Comparison of ENCODE assay signal across 20 cellular contexts in the genomic region with DNA sequence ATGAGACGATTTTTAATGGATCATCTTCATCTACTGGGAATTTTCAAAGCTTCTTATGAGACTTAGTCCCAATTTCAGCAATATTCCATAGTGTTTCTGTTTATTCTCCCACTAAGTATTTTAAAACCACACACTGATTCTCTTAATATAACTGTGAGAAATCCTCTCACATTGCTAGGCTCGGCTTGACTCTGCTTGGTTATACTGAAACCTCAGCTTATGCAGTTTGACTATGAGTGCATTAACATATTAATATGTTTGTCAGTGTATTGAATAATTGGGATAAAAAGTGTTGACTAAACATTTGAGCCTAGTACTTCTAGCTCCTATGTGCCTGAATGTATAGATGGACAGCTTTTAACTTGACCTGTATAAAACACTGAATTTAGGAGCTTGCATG.
DNase-seq lines count a peak whose midpoint lies in the region; ATAC-seq and TF ChIP-seq lines count a peak whose summit lies in the region.
"Had no signal": no experiment of that assay in that cellular context is flagged by ENCODE, and none has a peak within 500 bp of the region (broad histone marks: within the 10 kb centered on the region; RNA-seq: fewer than 3 reads in every experiment).

No MANE protein-coding gene starts in this region.

- H3K9me2 ChIP-seq in MM.1S (replicated peaks; ENCODE audit: insufficient read depth, low read length): no peaks in the 10 kb centered on the region

- H3K4me2 ChIP-seq in MM.1S (ENCODE audit: low read depth, low read length): no peak overlapping the region; the same call in 1 of the 2 replicates
- H3K4me2 ChIP-seq: BLaER1 had no signal

- intact Hi-C loops in psoas muscle (cut with DNase I): no loop called here

- WGBS in psoas muscle, 3 donors: 75 to 85% (median 77%) methylated on average over 2 of the region's 2 CpGs

- TF ChIP-seq CTCF in MM.1S (IDR thresholded peaks at IDR 0.05; ENCODE audit: low read length): no peak
- TF ChIP-seq CTCF in psoas muscle (IDR thresholded peaks at IDR 0.05): no peak

- DNase-seq in MM.1S (peak; percentile 53), inferior parietal cortex (ENCODE audit: extremely low spot score) (no peak), psoas muscle (no peak)
- DNase-seq: 8988T; ACHN; C1 segment of cervical spinal cord; CD4-positive, alpha-beta memory T cell; CD4-positive, CD25-positive, alpha-beta regulatory T cell; CD8-positive, alpha-beta memory T cell; DMS 273 treated with DMSO at 0.1 percent for 48 hours; DMS153; DMS79; DND-41; EL; GDM1 had no signal

- no peaks in the 10 kb centered on the region for H4K20me1 ChIP-seq in MM.1S (ENCODE audit: insufficient read depth, low read length)
- H4K20me1 ChIP-seq: BLaER1 had no signal

- peak overlapping the region; percentile 10; the same call in 1 of the 2 replicates for H3K27ac ChIP-seq in MM.1S (ENCODE audit: low read length)
- no peak overlapping the region for H3K27ac ChIP-seq in psoas muscle
- H3K27ac ChIP-seq: BLaER1 had no signal

- H3K4me1 ChIP-seq in MM.1S (ENCODE audit: low read length) (peaks cover 14% of the 10 kb centered on the region; the same call in 1 of the 2 replicates), psoas muscle (no peaks in the 10 kb centered on the region)
- H3K4me1 ChIP-seq: BE2C, BLaER1 had no signal

- no peaks in the 10 kb centered on the region for H3K79me2 ChIP-seq in MM.1S (ENCODE audit: low read length)

- ATAC-seq in HG02678 (IDR thresholded peaks at IDR 0.05; ENCODE audit: unreplicated experiment) (peak; percentile 41), psoas muscle (no peak), HG03460 (IDR thresholded peaks at IDR 0.05; ENCODE audit: unreplicated experiment) (no peak)

- H3K4me3 ChIP-seq in MM.1S (ENCODE audit: low read length) (no peak overlapping the region), psoas muscle (no peak overlapping the region)
- H3K4me3 ChIP-seq: BLaER1, GM12878 had no signal

- no peaks in the 10 kb centered on the region for H3K36me3 ChIP-seq in MM.1S (replicated peaks; ENCODE audit: insufficient read depth, low read length)
- no peaks in the 10 kb centered on the region for H3K36me3 ChIP-seq in psoas muscle (ENCODE audit: insufficient read depth in 1 of 2, low read depth in 1 of 2)
- H3K36me3 ChIP-seq: BE2C, BLaER1 had no signal

- H3K27me3 ChIP-seq in MM.1S (replicated peaks; ENCODE audit: insufficient read depth, low read length): no peaks in the 10 kb centered on the region
- no peaks in the 10 kb centered on the region for H3K27me3 ChIP-seq in psoas muscle (ENCODE audit: insufficient read depth in 3 of 3, low read length in 2 of 3)
- H3K27me3 ChIP-seq: BE2C, BLaER1 had no signal

- no peak overlapping the region for H3K9ac ChIP-seq in MM.1S (ENCODE audit: low read length)
- H3K9ac ChIP-seq: BLaER1 had no signal

- no peaks in the 10 kb centered on the region for H3F3A ChIP-seq in MM.1S (ENCODE audit: insufficient read depth, low read length)

- no peak overlapping the region for H2AFZ ChIP-seq in MM.1S (ENCODE audit: low read length)

- H3K9me3 ChIP-seq in MM.1S (replicated peaks; ENCODE audit: insufficient read depth, low read length) (no peaks in the 10 kb centered on the region), psoas muscle (no peaks in the 10 kb centered on the region)
- H3K9me3 ChIP-seq: BE2C, BLaER1 had no signal
